ENCODE assay signal across 29 cellular contexts in the genomic region with DNA sequence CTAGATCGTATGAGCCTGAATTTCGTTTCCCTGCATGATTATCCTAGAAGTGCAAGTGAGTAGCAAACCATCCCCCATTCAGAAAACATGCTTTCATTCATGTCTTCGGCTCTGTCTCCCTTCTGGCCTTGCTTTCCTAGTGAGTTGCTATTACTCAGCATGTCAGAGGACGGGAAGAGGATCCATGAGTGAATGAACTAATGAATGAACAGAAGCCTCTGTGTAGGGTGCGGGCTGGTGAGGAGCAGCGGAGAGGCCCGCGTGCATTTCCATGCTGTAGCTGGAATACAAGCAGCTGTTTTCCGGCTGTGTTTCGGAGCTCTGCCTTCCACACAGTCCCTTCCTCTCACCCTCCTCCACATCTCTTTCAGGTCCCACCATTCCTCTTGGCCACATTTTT.
DNase-seq lines count a peak whose midpoint lies in the region; ATAC-seq and TF ChIP-seq lines count a peak whose summit lies in the region.
"Had no signal": no experiment of that assay in that cellular context is flagged by ENCODE, and none has a peak within 500 bp of the region (broad histone marks: within the 10 kb centered on the region; RNA-seq: fewer than 3 reads in every experiment).

No MANE protein-coding gene starts in this region.

- CTCF ChIA-PET in CD8-positive, alpha-beta T cell (lab: Charles Lee) = no interaction called here

- peaks cover 7% of the 10 kb centered on the region for H3K36me3 ChIP-seq in CD8-positive, alpha-beta T cell (ENCODE audit: insufficient read depth, low read length)
- H3K36me3 ChIP-seq: Peyer's patch had no signal

- H3K27ac Mint-ChIP-seq in CD8-positive, alpha-beta T cell = peak overlapping the region; percentile 70
- H3K27ac Mint-ChIP-seq in T-helper 17 cell = peak overlapping the region; percentile 43
- H3K27ac Mint-ChIP-seq in effector memory CD8-positive, alpha-beta T cell = peak overlapping the region; percentile 7 to 9
- peak overlapping the region in 6 of 10 donors; percentile 3 to 51 (median 26) for H3K27ac Mint-ChIP-seq in naive thymus-derived CD8-positive, alpha-beta T cell

- H3K27ac ChIP-seq in CD8-positive, alpha-beta T cell (ENCODE audit: low read depth, low read length) = no peak overlapping the region
- H3K27ac ChIP-seq: A549; BLaER1 treated with 17β-estradiol and CSF1 and Interleukin-3, amounts not matched to agents 10 nM and 100 nM; KMS-11; Peyer's patch; SK-N-MC had no signal

- H3K36me3 Mint-ChIP-seq in CD8-positive, alpha-beta T cell = peaks cover 52% of the 10 kb centered on the region
- H3K36me3 Mint-ChIP-seq in T-helper 17 cell (ENCODE audit: low read depth) = peaks cover 3% of the 10 kb centered on the region
- H3K36me3 Mint-ChIP-seq in effector memory CD8-positive, alpha-beta T cell (ENCODE audit: insufficient read depth) = peaks cover 11% of the 10 kb centered on the region
- peaks cover 0 to 49% (median 15%) of the 10 kb centered on the region in 3 donors for H3K36me3 Mint-ChIP-seq in naive thymus-derived CD8-positive, alpha-beta T cell

- no peaks in the 10 kb centered on the region for H3K27me3 Mint-ChIP-seq in CD8-positive, alpha-beta T cell (ENCODE audit: low read depth)
- no peaks in the 10 kb centered on the region for H3K27me3 Mint-ChIP-seq in T-helper 17 cell
- no peaks in the 10 kb centered on the region for H3K27me3 Mint-ChIP-seq in effector memory CD8-positive, alpha-beta T cell
- peaks cover 0 to 2% (median 0%) of the 10 kb centered on the region in 5 donors for H3K27me3 Mint-ChIP-seq in naive thymus-derived CD8-positive, alpha-beta T cell
- H3K27me3 Mint-ChIP-seq: CD4-positive, alpha-beta memory T cell had no signal

- no peaks in the 10 kb centered on the region for H3K27me3 ChIP-seq in CD8-positive, alpha-beta T cell (ENCODE audit: insufficient read depth, low read length)
- H3K27me3 ChIP-seq: BLaER1 treated with 17β-estradiol and CSF1 and Interleukin-3, amounts not matched to agents 10 nM and 100 nM; Peyer's patch had no signal

- H3K9me3 ChIP-seq in CD8-positive, alpha-beta T cell (ENCODE audit: low read length) = no peaks in the 10 kb centered on the region
- no peaks in the 10 kb centered on the region for H3K9me3 ChIP-seq in T-helper 17 cell (ENCODE audit: control insufficient read depth, low read length, poor library complexity, severe bottlenecking)
- H3K9me3 ChIP-seq: A549, Caco-2, Peyer's patch had no signal

- no peak for TF ChIP-seq POLR2A in GM18505 (IDR thresholded peaks at IDR 0.05; ENCODE audit: borderline replicate concordance, extremely low read depth, insufficient read depth, insufficient read length)

- no peaks in the 10 kb centered on the region for H3K4me1 ChIP-seq in CD8-positive, alpha-beta T cell (ENCODE audit: insufficient read depth, low read length)
- H3K4me1 ChIP-seq: A549, Caco-2, Peyer's patch had no signal

- H3K9me3 Mint-ChIP-seq in CD8-positive, alpha-beta T cell = no peaks in the 10 kb centered on the region
- H3K9me3 Mint-ChIP-seq in effector memory CD8-positive, alpha-beta T cell = no peaks in the 10 kb centered on the region
- H3K9me3 Mint-ChIP-seq in naive thymus-derived CD8-positive, alpha-beta T cell = peaks cover 0 to 4% (median 0%) of the 10 kb centered on the region in 9 donors

- H3K4me1 Mint-ChIP-seq in CD8-positive, alpha-beta T cell (ENCODE audit: low read depth) = peaks cover 18% of the 10 kb centered on the region
- peaks cover 9% of the 10 kb centered on the region for H3K4me1 Mint-ChIP-seq in T-helper 17 cell
- peaks cover 4 to 24% of the 10 kb centered on the region in 2 donors for H3K4me1 Mint-ChIP-seq in effector memory CD8-positive, alpha-beta T cell (ENCODE audit: low read depth in 2 of 2)
- peaks cover 4 to 25% (median 17%) of the 10 kb centered on the region in 4 donors for H3K4me1 Mint-ChIP-seq in naive thymus-derived CD8-positive, alpha-beta T cell

- DNase-seq in CD8-positive, alpha-beta T cell = no peak
- DNase-seq in T-helper 17 cell = no peak
- no peak for DNase-seq in effector memory CD8-positive, alpha-beta T cell
- no peak for DNase-seq in naive thymus-derived CD8-positive, alpha-beta T cell
- DNase-seq in NCI-H1048 (lab: John Stamatoyannopoulos, UW) = no peak
- DNase-seq: AML-193; Caco-2; CD4-positive, alpha-beta memory T cell; DMS 273 treated with DMSO at 0.1 percent for 48 hours; DMS79 treated with DMSO at 0.1 percent for 48 hours; GF-D8; IMR-90; MM.1S; NCI-H1417 treated with DMSO at 0.1 percent for 48 hours; NCI-H1694 treated with DMSO at 0.1 percent for 48 hours; NCI-H2081; NCI-H2171; NCI-H226; NCI-H510A; NCI-H69; Peyer's patch; SIG-M5 had no signal

- H3K4me3 Mint-ChIP-seq in CD8-positive, alpha-beta T cell = no peak overlapping the region
- no peak overlapping the region for H3K4me3 Mint-ChIP-seq in T-helper 17 cell
- no peak overlapping the region for H3K4me3 Mint-ChIP-seq in effector memory CD8-positive, alpha-beta T cell
- H3K4me3 Mint-ChIP-seq in naive thymus-derived CD8-positive, alpha-beta T cell = no peak overlapping the region
- H3K4me3 Mint-ChIP-seq: CD4-positive, alpha-beta memory T cell had no signal

- intact Hi-C loops in CD8-positive, alpha-beta T cell (cut with DNase I, micrococcal nuclease) = no loop called here

- no peak overlapping the region for H3K4me3 ChIP-seq in CD8-positive, alpha-beta T cell (ENCODE audit: low read depth, low read length)
- H3K4me3 ChIP-seq: A549; BLaER1 treated with 17β-estradiol and CSF1 and Interleukin-3, amounts not matched to agents 10 nM and 100 nM; Peyer's patch; SK-N-MC had no signal

- POLR2A ChIA-PET in CD8-positive, alpha-beta T cell (lab: Charles Lee) = no interaction called here
- POLR2A ChIA-PET in naive thymus-derived CD8-positive, alpha-beta T cell (lab: Charles Lee) = interaction anchor here (0.6 kb wide), 1 partner anchor 85 kb away, joined by 3 read pairs; no protein-coding TSS in a partner anchor

- TF ChIP-seq CTCF in CD8-positive, alpha-beta T cell (IDR thresholded peaks at IDR 0.05) = no peak

- no peak for ATAC-seq in CD8-positive, alpha-beta T cell
- no peak for ATAC-seq in T-helper 17 cell
- no peak for ATAC-seq in effector memory CD8-positive, alpha-beta T cell (replicated peaks)
- ATAC-seq in naive thymus-derived CD8-positive, alpha-beta T cell = no peak
- ATAC-seq in GM19351 (IDR thresholded peaks at IDR 0.05; ENCODE audit: unreplicated experiment) = no peak
- no peak for ATAC-seq in GM18505 (IDR thresholded peaks at IDR 0.05; ENCODE audit: unreplicated experiment)
- ATAC-seq in HG02884 (IDR thresholded peaks at IDR 0.05; ENCODE audit: unreplicated experiment) = no peak
- ATAC-seq: A549 had no signal

Comparison
In these comparisons a context has a peak if more than half of its experiments do, and no peak if none do; other contexts are left out.
1. H3K27ac Mint-ChIP-seq: peak in every context shown above with its lines; median percentile 70 in CD8-positive, alpha-beta T cell; 43 in T-helper 17 cell; 26 in naive thymus-derived CD8-positive, alpha-beta T cell; 8 in effector memory CD8-positive, alpha-beta T cell.